1 cellular context compared by ENCODE assay signal in genomic region chr2:241008711-241009121, GRCh38.
TF ChIP-seq lines count a peak whose summit lies in the region.

No MANE protein-coding gene starts in this region.

TF ChIP-seq in HepG2, 621 proteins besides CTCF, POLR2A, EP300 and RAD21 (continued from another document):
- TF ChIP-seq E2F1 (CRISPR knock-in tag; IDR thresholded peaks at IDR 0.05) (no peak), MAF1 (CRISPR knock-in tag; IDR thresholded peaks at IDR 0.05; ENCODE audit: borderline replicate concordance) (no peak), IRF9 (CRISPR knock-in tag; IDR thresholded peaks at IDR 0.05; ENCODE audit: borderline replicate concordance) (no peak), ONECUT2 (CRISPR knock-in tag; IDR thresholded peaks at IDR 0.05) (no peak), FOXM1 (CRISPR knock-in tag; IDR thresholded peaks at IDR 0.05) (no peak), PRDM4 (CRISPR knock-in tag; IDR thresholded peaks at IDR 0.05; ENCODE audit: borderline replicate concordance) (no peak), ZNF768 (CRISPR knock-in tag; IDR thresholded peaks at IDR 0.05) (no peak), ZBTB40 (IDR thresholded peaks at IDR 0.05) (no peak), ZBTB40 (CRISPR knock-in tag; IDR thresholded peaks at IDR 0.05) (no peak)
TF ChIP-seq in HepG2: peak in this region for 0.
